Comparison of ENCODE assay signal across 22 cellular contexts in genomic region chr3:49912787-49913375, GRCh38. TPM values are rescaled to one million over a fixed set of nuclear protein-coding genes. Genes with fewer than 3 reads are reported as not detected.
DNase-seq lines count a peak whose midpoint lies in the region; ATAC-seq and TF ChIP-seq lines count a peak whose summit lies in the region.
"Had no signal": no experiment of that assay in that cellular context is flagged by ENCODE, and none has a peak within 500 bp of the region (broad histone marks: within the 10 kb centered on the region; RNA-seq: fewer than 3 reads in every experiment).

No MANE protein-coding gene starts in this region.

- peaks cover 8% of the 10 kb centered on the region for H3K36me3 ChIP-seq in WERI-Rb-1

- ATAC-seq in activated naive CD8-positive, alpha-beta T cell treated with anti-CD3 and anti-CD28 coated beads, Interleukin-2, amount 10 ng/mL, durations not matched to agents 7 days and 5 days (ENCODE audit: low read depth), result no peak
- ATAC-seq in activated naive CD8-positive, alpha-beta T cell treated with anti-CD3 and anti-CD28 coated beads, Interleukin-2, amount 50 U/mL, for 24 hours, result no peak
- ATAC-seq in HG03025 (IDR thresholded peaks at IDR 0.05; ENCODE audit: low FRiP score, unreplicated experiment) (no peak), T-cell (replicated peaks in 1 of 4) (no peak)
- ATAC-seq: activated CD8-positive, alpha-beta memory T cell treated with anti-CD3 and anti-CD28 coated beads, Interleukin-2, amount 10 ng/mL, durations not matched to agents 7 days and 5 days had no signal

- H3K27me3 Mint-ChIP-seq in activated naive CD8-positive, alpha-beta T cell treated with anti-CD3 and anti-CD28 coated beads, Interleukin-2, amount 10 ng/mL, durations not matched to agents 7 days and 5 days, result no peaks in the 10 kb centered on the region
- H3K27me3 Mint-ChIP-seq in activated naive CD8-positive, alpha-beta T cell treated with anti-CD3 and anti-CD28 coated beads, Interleukin-2, amount 50 U/mL, for 24 hours, result no peaks in the 10 kb centered on the region
- no peaks in the 10 kb centered on the region for H3K27me3 Mint-ChIP-seq in T-cell
- H3K27me3 Mint-ChIP-seq: activated CD8-positive, alpha-beta memory T cell treated with anti-CD3 and anti-CD28 coated beads, Interleukin-2, amount 10 ng/mL, durations not matched to agents 7 days and 5 days had no signal

- H3K27me3 ChIP-seq in WERI-Rb-1 (ENCODE audit: insufficient read depth, low read depth, severe bottlenecking), result no peaks in the 10 kb centered on the region

- no peak for TF ChIP-seq CTCF in WERI-Rb-1 (IDR thresholded peaks at IDR 0.05; ENCODE audit: low read depth, low read length)

- H3K27ac Mint-ChIP-seq in activated naive CD8-positive, alpha-beta T cell treated with anti-CD3 and anti-CD28 coated beads, Interleukin-2, amount 10 ng/mL, durations not matched to agents 7 days and 5 days, result peak overlapping the region; percentile 13
- H3K27ac Mint-ChIP-seq in activated naive CD8-positive, alpha-beta T cell treated with anti-CD3 and anti-CD28 coated beads, Interleukin-2, amount 50 U/mL, for 24 hours, result no peak overlapping the region
- H3K27ac Mint-ChIP-seq in T-cell, result no peak overlapping the region
- H3K27ac Mint-ChIP-seq: activated CD8-positive, alpha-beta memory T cell treated with anti-CD3 and anti-CD28 coated beads, Interleukin-2, amount 10 ng/mL, durations not matched to agents 7 days and 5 days had no signal

- no peak for DNase-seq in activated naive CD8-positive, alpha-beta T cell treated with anti-CD3 and anti-CD28 coated beads, Interleukin-2, amount 10 ng/mL, durations not matched to agents 7 days and 5 days
- DNase-seq in activated naive CD8-positive, alpha-beta T cell treated with anti-CD3 and anti-CD28 coated beads, Interleukin-2, amount 50 U/mL, for 24 hours, result no peak
- DNase-seq in NCI-H2171 treated with DMSO at 0.1 percent for 48 hours (lab: John Stamatoyannopoulos, UW), result peak; percentile 70
- DNase-seq in WERI-Rb-1, result peak; percentile 72
- DNase-seq in pons (ENCODE audit: low spot score), result peak; percentile 25
- no peak for DNase-seq in T-cell
- DNase-seq in NCI-H2107 (lab: John Stamatoyannopoulos, UW), result no peak
- DNase-seq: activated CD4-positive, CD25-positive, alpha-beta regulatory T cell treated with anti-CD3 and anti-CD28 coated beads, Interleukin-2, amount 50 U/mL, for 72 hours; activated CD8-positive, alpha-beta memory T cell treated with anti-CD3 and anti-CD28 coated beads, Interleukin-2, amount 10 ng/mL, durations not matched to agents 7 days and 5 days; amniotic stem cell; cerebellar nuclear complex; DND-41; NCI-H2081; retina; SHP77; stimulated activated CD4-positive, alpha-beta T cell treated with anti-CD3 and anti-CD28 coated beads, Interleukin-15, amount 100 ng/mL, for 24 hours; stimulated activated naive CD4-positive, alpha-beta T cell treated with Interleukin-2 at 50 U/mL for 16 hours; trophoblast cell had no signal

- no peak overlapping the region for H3K4me3 ChIP-seq in WERI-Rb-1 (ENCODE audit: low read depth, low read length)

- peak overlapping the region; percentile 31; the same call in 1 of the 2 replicates for H3K27ac ChIP-seq in WERI-Rb-1

- H3K36me3 Mint-ChIP-seq in activated naive CD8-positive, alpha-beta T cell treated with anti-CD3 and anti-CD28 coated beads, Interleukin-2, amount 10 ng/mL, durations not matched to agents 7 days and 5 days, result peaks cover 5% of the 10 kb centered on the region
- peaks cover 6% of the 10 kb centered on the region for H3K36me3 Mint-ChIP-seq in activated naive CD8-positive, alpha-beta T cell treated with anti-CD3 and anti-CD28 coated beads, Interleukin-2, amount 50 U/mL, for 24 hours (ENCODE audit: low read depth)
- peaks cover 31% of the 10 kb centered on the region for H3K36me3 Mint-ChIP-seq in T-cell

- POLR2A ChIA-PET in activated naive CD8-positive, alpha-beta T cell treated with anti-CD3 and anti-CD28 coated beads, Interleukin-2, amount 10 ng/mL, durations not matched to agents 7 days and 5 days (lab: Charles Lee), result no interaction called here
- POLR2A ChIA-PET in T-cell (lab: Charles Lee), result no interaction called here

- no peak overlapping the region for H3K4me3 Mint-ChIP-seq in activated naive CD8-positive, alpha-beta T cell treated with anti-CD3 and anti-CD28 coated beads, Interleukin-2, amount 10 ng/mL, durations not matched to agents 7 days and 5 days
- H3K4me3 Mint-ChIP-seq in activated naive CD8-positive, alpha-beta T cell treated with anti-CD3 and anti-CD28 coated beads, Interleukin-2, amount 50 U/mL, for 24 hours, result no peak overlapping the region
- no peak overlapping the region for H3K4me3 Mint-ChIP-seq in T-cell
- H3K4me3 Mint-ChIP-seq: activated CD8-positive, alpha-beta memory T cell treated with anti-CD3 and anti-CD28 coated beads, Interleukin-2, amount 10 ng/mL, durations not matched to agents 7 days and 5 days had no signal

- H3K9me3 Mint-ChIP-seq in activated naive CD8-positive, alpha-beta T cell treated with anti-CD3 and anti-CD28 coated beads, Interleukin-2, amount 10 ng/mL, durations not matched to agents 7 days and 5 days, result no peaks in the 10 kb centered on the region
- no peaks in the 10 kb centered on the region for H3K9me3 Mint-ChIP-seq in activated naive CD8-positive, alpha-beta T cell treated with anti-CD3 and anti-CD28 coated beads, Interleukin-2, amount 50 U/mL, for 24 hours
- H3K9me3 Mint-ChIP-seq in T-cell, result no peaks in the 10 kb centered on the region
- H3K9me3 Mint-ChIP-seq: activated T-helper 2 cell treated with anti-CD3 and anti-CD28 coated beads, Interferon-gamma antibody, Interleukin-2, Interleukin-4, amounts not matched to agents 10 μg/mL and 5 μg/mL and 100 μg/mL, durations not matched to agents 14 hours and 24 hours and 36 hours had no signal

- CTCF ChIA-PET in T-cell (lab: Charles Lee), result no interaction called here

- H3K4me1 Mint-ChIP-seq in activated naive CD8-positive, alpha-beta T cell treated with anti-CD3 and anti-CD28 coated beads, Interleukin-2, amount 10 ng/mL, durations not matched to agents 7 days and 5 days, result no peaks in the 10 kb centered on the region
- H3K4me1 Mint-ChIP-seq in activated naive CD8-positive, alpha-beta T cell treated with anti-CD3 and anti-CD28 coated beads, Interleukin-2, amount 50 U/mL, for 24 hours, result no peaks in the 10 kb centered on the region
- peaks cover 0 to 2% (median 0%) of the 10 kb centered on the region in 3 donors for H3K4me1 Mint-ChIP-seq in T-cell
- H3K4me1 Mint-ChIP-seq: activated CD8-positive, alpha-beta memory T cell treated with anti-CD3 and anti-CD28 coated beads, Interleukin-2, amount 10 ng/mL, durations not matched to agents 7 days and 5 days had no signal

- H3K9me3 ChIP-seq in WERI-Rb-1 (ENCODE audit: severe bottlenecking), result no peaks in the 10 kb centered on the region

RNA-seq across cellular contexts. Expression of gene MST1R, which starts 9.2 kb away (rescaled TPM):
- total RNA-seq in activated naive CD8-positive, alpha-beta T cell treated with anti-CD3 and anti-CD28 coated beads, Interleukin-2, amount 10 ng/mL, durations not matched to agents 7 days and 5 days, result 1 to 10 TPM; 1.7 to 2.9 TPM
- 1 to 10 TPM in 4 of 5 donors, under 1 TPM in 1; 0.59 to 1.6 (median 1.3) TPM for total RNA-seq in T-cell

RNA-seq across cellular contexts. Expression of gene MON1A, which starts 16.7 kb away (rescaled TPM):
- 10 to 100 TPM; 11.9 to 12.9 TPM for total RNA-seq in activated naive CD8-positive, alpha-beta T cell treated with anti-CD3 and anti-CD28 coated beads, Interleukin-2, amount 10 ng/mL, durations not matched to agents 7 days and 5 days
- 10 to 100 TPM in 3 of 5 donors, 1 to 10 TPM in 2; 5.4 to 15.0 (median 11.7) TPM for total RNA-seq in T-cell

RNA-seq across cellular contexts. Expression of gene RBM6, which starts 27.1 kb away (rescaled TPM):
- total RNA-seq in activated naive CD8-positive, alpha-beta T cell treated with anti-CD3 and anti-CD28 coated beads, Interleukin-2, amount 10 ng/mL, durations not matched to agents 7 days and 5 days, result 100 to 1,000 TPM; 147 TPM
- total RNA-seq in T-cell, result 100 to 1,000 TPM; 127 to 149 (median 140) TPM

RNA-seq across cellular contexts. Expression of gene CAMKV, which starts 43.2 kb away (rescaled TPM):
- not detected for total RNA-seq in activated naive CD8-positive, alpha-beta T cell treated with anti-CD3 and anti-CD28 coated beads, Interleukin-2, amount 10 ng/mL, durations not matched to agents 7 days and 5 days
- under 1 TPM in 3 of 5 donors, not detected in 2; 0.18 to 0.35 (median 0.28) TPM for total RNA-seq in T-cell
- total RNA-seq: activated CD8-positive, alpha-beta memory T cell treated with anti-CD3 and anti-CD28 coated beads, Interleukin-2, amount 10 ng/mL, durations not matched to agents 7 days and 5 days; fibroblast of villous mesenchyme; mononuclear cell had no signal

RNA-seq across cellular contexts. Expression of gene TRAIP, which starts 56.5 kb away (rescaled TPM):
- total RNA-seq in activated naive CD8-positive, alpha-beta T cell treated with anti-CD3 and anti-CD28 coated beads, Interleukin-2, amount 10 ng/mL, durations not matched to agents 7 days and 5 days, result 10 to 100 TPM; 24.0 to 24.4 TPM
- 1 to 10 TPM; 4.0 to 5.7 (median 4.4) TPM for total RNA-seq in T-cell

Comparison
In these comparisons a context has a peak if more than half of its experiments do, and no peak if none do; other contexts are left out.
1. DNase-seq: peak in NCI-H2171 treated with DMSO at 0.1 percent for 48 hours (single experiment), WERI-Rb-1 (single experiment) and pons (single experiment); none in activated naive CD8-positive, alpha-beta T cell treated with anti-CD3 and anti-CD28 coated beads, Interleukin-2, amount 10 ng/mL, durations not matched to agents 7 days and 5 days (single experiment), activated naive CD8-positive, alpha-beta T cell treated with anti-CD3 and anti-CD28 coated beads, Interleukin-2, amount 50 U/mL, for 24 hours (single experiment), T-cell (0 of 34) and NCI-H2107 (single experiment).